8 cellular contexts compared by ENCODE assay signal in the genomic region with DNA sequence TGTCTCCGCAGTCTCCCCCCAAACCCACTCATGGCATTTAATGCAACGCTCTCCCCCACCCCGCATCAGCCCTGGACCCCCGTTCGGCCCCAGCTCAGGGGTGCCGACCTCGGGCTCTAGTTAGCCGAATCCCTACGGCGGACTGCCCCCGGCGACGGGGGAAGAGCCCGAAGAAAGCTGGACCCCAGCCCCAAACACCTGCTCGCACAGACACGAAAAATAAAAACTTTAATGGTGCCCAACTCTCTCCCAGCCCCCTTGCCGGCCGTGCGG. TPM values are rescaled to one million over a fixed set of nuclear protein-coding genes. Genes with fewer than 3 reads are reported as not detected.
DNase-seq lines count a peak whose midpoint lies in the region; ATAC-seq and TF ChIP-seq lines count a peak whose summit lies in the region.

No MANE protein-coding gene starts in this region.

- H3K9me3 ChIP-seq in liver (ENCODE audit: control insufficient read depth in 4 of 4, low read length in 3 of 4), result no peaks in the 10 kb centered on the region
- no peaks in the 10 kb centered on the region for H3K9me3 ChIP-seq in suprapubic skin

- H3K4me3 ChIP-seq in liver (ENCODE audit: low read depth in 1 of 3, low read length in 3 of 3) (peak overlapping the region; percentile 82 to 85 (median 83)), suprapubic skin (peak overlapping the region; percentile 84)

- H3K36me3 ChIP-seq in liver (ENCODE audit: control insufficient read depth in 4 of 4, insufficient read depth in 3 of 4, low read depth in 1 of 4, low read length in 3 of 4), result peaks cover 0 to 2% (median 0%) of the 10 kb centered on the region in 4 donors
- H3K36me3 ChIP-seq in suprapubic skin, result peaks cover 8% of the 10 kb centered on the region

- no peak for TF ChIP-seq POLR2A in suprapubic skin (IDR thresholded peaks at IDR 0.05)

- peaks cover 5 to 16% (median 11%) of the 10 kb centered on the region in 4 donors for H3K4me1 ChIP-seq in liver (ENCODE audit: control insufficient read depth in 4 of 4, insufficient read depth in 4 of 4, low read length in 3 of 4)
- H3K4me1 ChIP-seq in suprapubic skin, result peaks cover 56% of the 10 kb centered on the region

- DNase-seq in NCI-H748 (lab: John Stamatoyannopoulos, UW; ENCODE audit: unreplicated experiment) (peak; percentile 28), NCI-H748 treated with DMSO at 0.1 percent for 48 hours (lab: John Stamatoyannopoulos, UW) (no peak), suprapubic skin (ENCODE audit: low spot score in 2 of 2) (no peak), posterior vena cava (ENCODE audit: low spot score) (no peak), occipital lobe (lab: John Stamatoyannopoulos, UW) (no peak)

- H3K9ac ChIP-seq in liver (ENCODE audit: low read depth in 1 of 2, low read length in 2 of 2), result peak overlapping the region; percentile 78 to 92

- no peaks in the 10 kb centered on the region for H3K27me3 ChIP-seq in liver (ENCODE audit: control insufficient read depth in 4 of 4, insufficient read depth in 4 of 4, low read length in 3 of 4)
- H3K27me3 ChIP-seq in suprapubic skin, result no peaks in the 10 kb centered on the region

- TF ChIP-seq CTCF in liver (IDR thresholded peaks at IDR 0.05; ENCODE audit: low read depth, low read length, missing input control) (no peak), suprapubic skin (IDR thresholded peaks at IDR 0.05) (no peak)

- no peak for ATAC-seq in HG02610 (IDR thresholded peaks at IDR 0.05; ENCODE audit: unreplicated experiment)

- no peak for TF ChIP-seq EP300 in suprapubic skin (IDR thresholded peaks at IDR 0.05)

- H3K27ac ChIP-seq in angular gyrus (ENCODE audit: low read depth, low read length) (peak overlapping the region; percentile 74), liver (ENCODE audit: low read depth in 1 of 2, low read length in 2 of 2) (peak overlapping the region; percentile 87 to 92), suprapubic skin (peak overlapping the region; percentile 93)

- intact Hi-C loops in posterior vena cava (cut with DNase I), result no loop called here

- 1% methylated on average over 19 of the region's 19 CpGs for WGBS in liver
- 0% methylated on average over 18 of the region's 19 CpGs for WGBS in suprapubic skin

- no peak for TF ChIP-seq RAD21 in liver (IDR thresholded peaks at IDR 0.05)

TF ChIP-seq in liver, 16 proteins besides CTCF, POLR2A, EP300 and RAD21:
- TF ChIP-seq SP1 (IDR thresholded peaks at IDR 0.05) (no peak), YY1 (IDR thresholded peaks at IDR 0.05) (no peak), FOXA2 (IDR thresholded peaks at IDR 0.05) (no peak), NR2F2 (IDR thresholded peaks at IDR 0.05) (no peak), HNF4G (IDR thresholded peaks at IDR 0.05) (no peak), RXRA (IDR thresholded peaks at IDR 0.05) (no peak), FOXA1 (IDR thresholded peaks at IDR 0.05) (no peak), EGR1 (IDR thresholded peaks at IDR 0.05; ENCODE audit: low read depth in 2 of 2) (no peak), GABPA (IDR thresholded peaks at IDR 0.05 in 1 of 2, conservative IDR thresholded peaks at IDR 0.05 in 1 of 2) (no peak), JUND (IDR thresholded peaks at IDR 0.05) (no peak)
- TF ChIP-seq, protein P1, sequence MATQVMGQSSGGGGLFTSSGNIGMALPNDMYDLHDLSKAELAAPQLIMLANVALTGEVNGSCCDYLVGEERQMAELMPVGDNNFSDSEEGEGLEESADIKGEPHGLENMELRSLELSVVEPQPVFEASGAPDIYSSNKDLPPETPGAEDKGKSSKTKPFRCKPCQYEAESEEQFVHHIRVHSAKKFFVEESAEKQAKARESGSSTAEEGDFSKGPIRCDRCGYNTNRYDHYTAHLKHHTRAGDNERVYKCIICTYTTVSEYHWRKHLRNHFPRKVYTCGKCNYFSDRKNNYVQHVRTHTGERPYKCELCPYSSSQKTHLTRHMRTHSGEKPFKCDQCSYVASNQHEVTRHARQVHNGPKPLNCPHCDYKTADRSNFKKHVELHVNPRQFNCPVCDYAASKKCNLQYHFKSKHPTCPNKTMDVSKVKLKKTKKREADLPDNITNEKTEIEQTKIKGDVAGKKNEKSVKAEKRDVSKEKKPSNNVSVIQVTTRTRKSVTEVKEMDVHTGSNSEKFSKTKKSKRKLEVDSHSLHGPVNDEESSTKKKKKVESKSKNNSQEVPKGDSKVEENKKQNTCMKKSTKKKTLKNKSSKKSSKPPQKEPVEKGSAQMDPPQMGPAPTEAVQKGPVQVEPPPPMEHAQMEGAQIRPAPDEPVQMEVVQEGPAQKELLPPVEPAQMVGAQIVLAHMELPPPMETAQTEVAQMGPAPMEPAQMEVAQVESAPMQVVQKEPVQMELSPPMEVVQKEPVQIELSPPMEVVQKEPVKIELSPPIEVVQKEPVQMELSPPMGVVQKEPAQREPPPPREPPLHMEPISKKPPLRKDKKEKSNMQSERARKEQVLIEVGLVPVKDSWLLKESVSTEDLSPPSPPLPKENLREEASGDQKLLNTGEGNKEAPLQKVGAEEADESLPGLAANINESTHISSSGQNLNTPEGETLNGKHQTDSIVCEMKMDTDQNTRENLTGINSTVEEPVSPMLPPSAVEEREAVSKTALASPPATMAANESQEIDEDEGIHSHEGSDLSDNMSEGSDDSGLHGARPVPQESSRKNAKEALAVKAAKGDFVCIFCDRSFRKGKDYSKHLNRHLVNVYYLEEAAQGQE (IDR thresholded peaks at IDR 0.05), result no peak
- TF ChIP-seq, protein P2, sequence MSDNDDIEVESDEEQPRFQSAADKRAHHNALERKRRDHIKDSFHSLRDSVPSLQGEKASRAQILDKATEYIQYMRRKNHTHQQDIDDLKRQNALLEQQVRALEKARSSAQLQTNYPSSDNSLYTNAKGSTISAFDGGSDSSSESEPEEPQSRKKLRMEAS (IDR thresholded peaks at IDR 0.05), result no peak
- TF ChIP-seq, protein P3, sequence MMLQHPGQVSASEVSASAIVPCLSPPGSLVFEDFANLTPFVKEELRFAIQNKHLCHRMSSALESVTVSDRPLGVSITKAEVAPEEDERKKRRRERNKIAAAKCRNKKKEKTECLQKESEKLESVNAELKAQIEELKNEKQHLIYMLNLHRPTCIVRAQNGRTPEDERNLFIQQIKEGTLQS (IDR thresholded peaks at IDR 0.05), result no peak
- TF ChIP-seq, protein P4, sequence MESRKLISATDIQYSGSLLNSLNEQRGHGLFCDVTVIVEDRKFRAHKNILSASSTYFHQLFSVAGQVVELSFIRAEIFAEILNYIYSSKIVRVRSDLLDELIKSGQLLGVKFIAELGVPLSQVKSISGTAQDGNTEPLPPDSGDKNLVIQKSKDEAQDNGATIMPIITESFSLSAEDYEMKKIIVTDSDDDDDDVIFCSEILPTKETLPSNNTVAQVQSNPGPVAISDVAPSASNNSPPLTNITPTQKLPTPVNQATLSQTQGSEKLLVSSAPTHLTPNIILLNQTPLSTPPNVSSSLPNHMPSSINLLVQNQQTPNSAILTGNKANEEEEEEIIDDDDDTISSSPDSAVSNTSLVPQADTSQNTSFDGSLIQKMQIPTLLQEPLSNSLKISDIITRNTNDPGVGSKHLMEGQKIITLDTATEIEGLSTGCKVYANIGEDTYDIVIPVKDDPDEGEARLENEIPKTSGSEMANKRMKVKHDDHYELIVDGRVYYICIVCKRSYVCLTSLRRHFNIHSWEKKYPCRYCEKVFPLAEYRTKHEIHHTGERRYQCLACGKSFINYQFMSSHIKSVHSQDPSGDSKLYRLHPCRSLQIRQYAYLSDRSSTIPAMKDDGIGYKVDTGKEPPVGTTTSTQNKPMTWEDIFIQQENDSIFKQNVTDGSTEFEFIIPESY (IDR thresholded peaks at IDR 0.05), result no peak

RNA-seq across cellular contexts. Expression of a gene that starts 0.6 kb away (rescaled TPM):
- total RNA-seq in liver (10 to 100 TPM in 1 of 2 donors, 1 to 10 TPM in 1; 8.6 to 36.7 TPM), suprapubic skin (10 to 100 TPM; 68.7 to 86.3 (median 74.5) TPM), posterior vena cava (10 to 100 TPM; 17.3 to 22.2 TPM), occipital lobe (26.8 TPM)
- 1 to 10 TPM; 2.1 to 7.6 TPM for polyA plus RNA-seq in liver
